ENCODE assay signal across 13 cellular contexts in genomic region chr3:89957461-89957860, GRCh38.
"Had no signal": no experiment of that assay in that cellular context is flagged by ENCODE, and none has a peak within 500 bp of the region (broad histone marks: within the 10 kb centered on the region; RNA-seq: fewer than 3 reads in every experiment).

No MANE protein-coding gene starts in this region.

- H3K9me3 ChIP-seq: body of pancreas, gastroesophageal sphincter, transverse colon had no signal

- H3K27ac ChIP-seq: body of pancreas, gastroesophageal sphincter, transverse colon had no signal

- H3K4me3 ChIP-seq: body of pancreas, gastroesophageal sphincter, transverse colon had no signal

- H3K27ac Mint-ChIP-seq: activated B cell treated with CpG ODN at 0.5 μM for 24 hours; activated CD4-positive, alpha-beta T cell treated with anti-CD3 and anti-CD28 coated beads, Interleukin-2, amount 10 ng/mL, durations not matched to agents 24 days and 14 days; activated T-helper 1 cell treated with anti-CD3 and anti-CD28 coated beads, Interleukin-12 subunit alpha, Interleukin-12 subunit beta, Interleukin-2, Interleukin-4 antibody, amounts not matched to agents 30 ng/mL and 10 ng/mL and 1 ng/mL, durations not matched to agents 14 hours and 24 hours and 36 hours; stimulated activated memory B cell treated with anti-CD40 and anti-IgM and Interleukin-4, amounts not matched to agents 10 μg/mL and 1 μg/mL and 100 μg/mL, for 72 hours; T-helper 1 cell treated with Interleukin-12 subunit alpha and Interleukin-12 subunit beta and Interleukin-4 antibody, amounts not matched to agents 30 μg/mL and 1 μg/mL, for 36 hours had no signal

- H3K36me3 Mint-ChIP-seq: stimulated activated memory B cell treated with anti-CD40 and anti-IgM and Interleukin-4, amounts not matched to agents 10 μg/mL and 1 μg/mL and 100 μg/mL, for 72 hours had no signal

- H3K4me1 Mint-ChIP-seq: activated B cell treated with CpG ODN at 0.5 μM for 24 hours; activated CD4-positive, alpha-beta T cell treated with anti-CD3 and anti-CD28 coated beads, Interleukin-2, amount 10 ng/mL, durations not matched to agents 24 days and 14 days; neural crest cell; stimulated activated memory B cell treated with anti-CD40 and anti-IgM and Interleukin-4, amounts not matched to agents 10 μg/mL and 1 μg/mL and 100 μg/mL, for 72 hours had no signal

- DNase-seq: activated B cell treated with CpG ODN at 0.5 μM for 24 hours; activated CD4-positive, alpha-beta T cell treated with anti-CD3 and anti-CD28 coated beads, Interleukin-2, amount 10 ng/mL, durations not matched to agents 24 days and 14 days; activated naive CD4-positive, alpha-beta T cell; body of pancreas; cerebellar nuclear complex; kidney glomerular epithelial cell; transverse colon had no signal

- H3K9me3 Mint-ChIP-seq: stimulated activated memory B cell treated with anti-CD40 and anti-IgM and Interleukin-4, amounts not matched to agents 10 μg/mL and 1 μg/mL and 100 μg/mL, for 72 hours had no signal

- H3K4me3 Mint-ChIP-seq: activated B cell treated with CpG ODN at 0.5 μM for 24 hours; activated CD4-positive, alpha-beta T cell treated with anti-CD3 and anti-CD28 coated beads, Interleukin-2, amount 10 ng/mL, durations not matched to agents 24 days and 14 days; activated T-helper 1 cell treated with anti-CD3 and anti-CD28 coated beads, Interleukin-12 subunit alpha, Interleukin-12 subunit beta, Interleukin-2, Interleukin-4 antibody, amounts not matched to agents 30 ng/mL and 10 ng/mL and 1 ng/mL, durations not matched to agents 14 hours and 24 hours and 36 hours; neural crest cell; stimulated activated memory B cell treated with anti-CD40 and anti-IgM and Interleukin-4, amounts not matched to agents 10 μg/mL and 1 μg/mL and 100 μg/mL, for 72 hours; T-helper 1 cell treated with Interleukin-12 subunit alpha and Interleukin-12 subunit beta and Interleukin-4 antibody, amounts not matched to agents 30 μg/mL and 1 μg/mL, for 36 hours had no signal

- H3K36me3 ChIP-seq: gastroesophageal sphincter, transverse colon had no signal

- ATAC-seq: body of pancreas; esophagus mucosa; gastroesophageal sphincter; stimulated activated memory B cell treated with anti-CD40 and anti-IgM and Interleukin-4, amounts not matched to agents 10 μg/mL and 1 μg/mL and 100 μg/mL, for 72 hours had no signal

- H3K27me3 Mint-ChIP-seq: activated B cell treated with CpG ODN at 0.5 μM for 24 hours; activated CD4-positive, alpha-beta T cell treated with anti-CD3 and anti-CD28 coated beads, Interleukin-2, amount 10 ng/mL, durations not matched to agents 24 days and 14 days; stimulated activated memory B cell treated with anti-CD40 and anti-IgM and Interleukin-4, amounts not matched to agents 10 μg/mL and 1 μg/mL and 100 μg/mL, for 72 hours had no signal

- H3K27me3 ChIP-seq: body of pancreas, gastroesophageal sphincter, transverse colon had no signal

- H3K4me1 ChIP-seq: body of pancreas had no signal
